ENCODE assay signal across 24 cellular contexts in the genomic region with DNA sequence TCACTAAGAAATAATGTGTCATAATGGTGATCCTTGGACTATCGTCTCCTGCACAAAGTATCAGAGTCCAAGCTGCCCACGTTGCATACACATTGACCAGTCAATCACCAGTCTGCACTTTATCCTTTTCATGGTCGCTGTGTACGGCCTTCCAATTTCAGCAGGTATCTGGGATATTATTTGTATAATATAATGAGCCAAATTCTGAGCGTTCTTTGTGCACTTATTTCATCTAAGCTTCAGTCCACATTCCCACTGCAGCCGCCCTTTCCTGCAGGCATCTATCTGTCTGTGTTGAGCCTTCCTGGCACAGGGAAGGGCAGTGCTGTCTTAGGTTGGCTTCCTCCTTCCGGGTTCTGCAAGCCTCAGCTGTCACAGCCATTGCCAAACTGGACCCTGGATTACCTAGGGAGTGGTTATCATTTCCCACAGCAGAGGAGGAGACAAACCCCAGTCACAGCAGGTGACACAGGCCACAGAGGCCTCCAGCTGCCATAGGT.
"Had no signal": no experiment of that assay in that cellular context is flagged by ENCODE, and none has a peak within 500 bp of the region (broad histone marks: within the 10 kb centered on the region; RNA-seq: fewer than 3 reads in every experiment).

No MANE protein-coding gene starts in this region.

- H3K4me3 ChIP-seq: lower lobe of right lung, smooth muscle cell, stomach, tibial artery had no signal

- H3K27ac Mint-ChIP-seq: activated CD4-positive, alpha-beta T cell treated with anti-CD3 and anti-CD28 coated beads for 36 hours; activated naive CD8-positive, alpha-beta T cell; activated T-cell treated with anti-CD3 and anti-CD28 coated beads, Interleukin-2, amount 50 U/mL, for 72 hours; immature natural killer cell; nephron; progenitor cell of endocrine pancreas; stimulated activated naive B cell treated with anti-CD40 and anti-IgM and Interleukin-4, amounts not matched to agents 10 μg/mL and 1 μg/mL and 100 μg/mL, for 72 hours had no signal

- H3K27ac ChIP-seq: lower lobe of right lung, neutrophil, stomach, tibial artery had no signal

- H3K4me1 Mint-ChIP-seq: activated CD4-positive, alpha-beta T cell treated with anti-CD3 and anti-CD28 coated beads for 36 hours; immature natural killer cell; stimulated activated naive B cell treated with anti-CD40 and anti-IgM and Interleukin-4, amounts not matched to agents 10 μg/mL and 1 μg/mL and 100 μg/mL, for 72 hours had no signal

- H3K36me3 Mint-ChIP-seq: activated naive CD8-positive, alpha-beta T cell; immature natural killer cell; stimulated activated naive B cell treated with anti-CD40 and anti-IgM and Interleukin-4, amounts not matched to agents 10 μg/mL and 1 μg/mL and 100 μg/mL, for 72 hours had no signal

- H3K27me3 Mint-ChIP-seq: activated naive CD8-positive, alpha-beta T cell; progenitor cell of endocrine pancreas had no signal

- H3K4me3 Mint-ChIP-seq: activated CD4-positive, alpha-beta T cell treated with anti-CD3 and anti-CD28 coated beads for 36 hours; activated naive CD8-positive, alpha-beta T cell; activated T-cell treated with anti-CD3 and anti-CD28 coated beads, Interleukin-2, amount 50 U/mL, for 72 hours; immature natural killer cell; nephron; stimulated activated naive B cell treated with anti-CD40 and anti-IgM and Interleukin-4, amounts not matched to agents 10 μg/mL and 1 μg/mL and 100 μg/mL, for 72 hours had no signal

- H3K9me3 ChIP-seq: lower lobe of right lung, neutrophil, stomach, tibial artery had no signal

- DNase-seq: activated CD4-positive, alpha-beta T cell treated with anti-CD3 and anti-CD28 coated beads for 36 hours; activated CD4-positive, alpha-beta T cell treated with anti-CD3 and anti-CD28 coated beads, Interleukin-2, amount 50 U/mL, for 4 hours; activated CD4-positive, CD25-positive, alpha-beta regulatory T cell; activated naive CD4-positive, alpha-beta T cell; activated T-cell treated with anti-CD3 and anti-CD28 coated beads for 4 hours; activated T-cell treated with anti-CD3 and anti-CD28 coated beads, Interleukin-2, amount 50 U/mL, for 72 hours; anterior cingulate cortex; effector memory CD4-positive, alpha-beta T cell; erythroblast; hypothalamus; immature natural killer cell; kidney; lower lobe of right lung; mesenchymal stem cell; stimulated activated CD4-positive, alpha-beta T cell treated with anti-CD3 and anti-CD28 coated beads, Interleukin-1b, Interleukin-23, amount 100 ng/mL, for 48 hours; stimulated activated naive B cell treated with anti-CD40 and anti-IgM and Interleukin-4, amounts not matched to agents 10 μg/mL and 1 μg/mL and 100 μg/mL, for 72 hours; stomach had no signal

- H3K27me3 ChIP-seq: neutrophil, tibial artery had no signal

- H3K36me3 ChIP-seq: lower lobe of right lung, neutrophil, stomach, tibial artery had no signal

- H3K9me3 Mint-ChIP-seq: nephron had no signal

- H3K4me2 ChIP-seq: smooth muscle cell had no signal

- ATAC-seq: activated CD4-positive, alpha-beta T cell treated with anti-CD3 and anti-CD28 coated beads for 36 hours; activated T-cell treated with anti-CD3 and anti-CD28 coated beads, Interleukin-2, amount 50 U/mL, for 72 hours; lower lobe of right lung; sciatic nerve; stimulated activated naive B cell treated with anti-CD40 and anti-IgM and Interleukin-4, amounts not matched to agents 10 μg/mL and 1 μg/mL and 100 μg/mL, for 72 hours had no signal
